In the genomic region with DNA sequence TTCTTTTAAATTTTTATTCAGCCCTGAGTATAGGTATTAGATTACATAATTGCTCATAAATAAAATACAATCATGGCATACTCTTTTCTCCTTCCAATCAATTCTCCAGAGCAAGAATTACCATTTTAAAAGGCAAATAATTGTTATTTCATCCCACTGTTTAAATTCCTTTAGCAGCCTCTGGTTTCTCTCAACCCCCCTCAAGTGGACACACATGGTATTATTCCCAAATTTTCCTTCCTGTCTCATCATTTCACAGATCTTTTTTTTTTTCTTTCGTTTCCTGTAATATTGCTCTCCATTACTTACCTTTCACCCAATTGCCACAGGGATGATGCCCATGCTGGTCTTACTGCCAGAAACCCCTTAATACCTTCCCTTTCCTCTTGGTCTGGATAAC, we compare ENCODE assay signal across 18 cellular contexts.
DNase-seq lines count a peak whose midpoint lies in the region; ATAC-seq and TF ChIP-seq lines count a peak whose summit lies in the region.
"Had no signal": no experiment of that assay in that cellular context is flagged by ENCODE, and none has a peak within 500 bp of the region (broad histone marks: within the 10 kb centered on the region; RNA-seq: fewer than 3 reads in every experiment).

No MANE protein-coding gene starts in this region.

- POLR2A ChIA-PET in A673 (lab: Charles Lee; ENCODE audit: low non-redundant PET) (no interaction called here), PC-9 (lab: Charles Lee; ENCODE audit: unreplicated experiment) (no interaction called here)
- POLR2A ChIA-PET in naive thymus-derived CD4-positive, alpha-beta T cell (lab: Charles Lee), result no interaction called here

- ATAC-seq in HG03520 (IDR thresholded peaks at IDR 0.05; ENCODE audit: unreplicated experiment) (no peak), GM21786 (IDR thresholded peaks at IDR 0.05; ENCODE audit: unreplicated experiment) (no peak)
- no peak for ATAC-seq in naive thymus-derived CD4-positive, alpha-beta T cell
- ATAC-seq: activated CD8-positive, alpha-beta T cell treated with anti-CD3 and anti-CD28 coated beads, Interleukin-2, amount 10 ng/mL, durations not matched to agents 7 days and 5 days; activated naive CD8-positive, alpha-beta T cell treated with anti-CD3 and anti-CD28 coated beads, Interleukin-2, amount 50 U/mL, for 24 hours had no signal

- H3K27ac ChIP-seq in A673 (ENCODE audit: low read depth, low read length, poor library complexity, severe bottlenecking), result no peak overlapping the region
- no peak overlapping the region for H3K27ac ChIP-seq in H9 (ENCODE audit: insufficient read length, low read depth, low read length)
- H3K27ac ChIP-seq in mesenchymal stem cell (ENCODE audit: low read length, poor library complexity, severe bottlenecking), result no peak overlapping the region
- no peak overlapping the region for H3K27ac ChIP-seq in PC-9
- no peak overlapping the region for H3K27ac ChIP-seq in naive thymus-derived CD4-positive, alpha-beta T cell (ENCODE audit: low read depth, low read length)

- H2BK12ac ChIP-seq in H9 (ENCODE audit: insufficient read length, low read depth, low read length) (peak overlapping the region; percentile 96), mesenchymal stem cell (ENCODE audit: low read length in 2 of 2) (peak overlapping the region in 1 of 2 experiments; percentile 87)

- H4K20me1 ChIP-seq in H9 (ENCODE audit: control insufficient read depth, insufficient read depth, insufficient read length) (no peaks in the 10 kb centered on the region), PC-9 (ENCODE audit: insufficient read depth) (no peaks in the 10 kb centered on the region)

- CTCF ChIA-PET in A673 (lab: Charles Lee) (interaction anchor here (1.1 kb wide), 1 partner anchor 134 kb away, joined by 3 read pairs; no protein-coding TSS in a partner anchor), PC-9 (lab: Charles Lee) (no interaction called here)
- CTCF ChIA-PET in naive thymus-derived CD4-positive, alpha-beta T cell (lab: Charles Lee), result no interaction called here

- no peak overlapping the region for H3T11ph ChIP-seq in H9 (ENCODE audit: low read length)

- WGBS in H9 (ENCODE audit: extremely low coverage, insufficient read length, low lambda C conversion rate), result no CpG with 5 or more reads among the region's 1 CpG
- WGBS in mesenchymal stem cell, result 87% methylated on average over 1 of the region's 1 CpG

- H3K4ac ChIP-seq in H9 (ENCODE audit: low read depth, low read length), result no peak overlapping the region
- H3K4ac ChIP-seq in mesenchymal stem cell (ENCODE audit: low read depth in 1 of 2, low read length in 2 of 2), result no peak overlapping the region

- H4K8ac ChIP-seq in H9 (replicated peaks; ENCODE audit: insufficient read length, low read depth, low read length) (no peak overlapping the region), mesenchymal stem cell (ENCODE audit: low read length) (no peak overlapping the region)

- H3K9me3 ChIP-seq in A673 (ENCODE audit: low read depth, low read length, poor library complexity, severe bottlenecking), result no peaks in the 10 kb centered on the region
- H3K9me3 ChIP-seq in H9 (ENCODE audit: control insufficient read depth, low read depth, low read length), result no peaks in the 10 kb centered on the region
- H3K9me3 ChIP-seq in mesenchymal stem cell (ENCODE audit: control insufficient read depth, low read length), result no peaks in the 10 kb centered on the region
- H3K9me3 ChIP-seq in PC-9 (ENCODE audit: insufficient read depth, low read depth), result no peaks in the 10 kb centered on the region
- H3K9me3 ChIP-seq in naive thymus-derived CD4-positive, alpha-beta T cell (ENCODE audit: control insufficient read depth in 2 of 3, low read length in 3 of 3), result no peaks in the 10 kb centered on the region

- H3K79me2 ChIP-seq in H9 (ENCODE audit: insufficient read depth, low read length) (no peaks in the 10 kb centered on the region), PC-9 (ENCODE audit: low read depth) (no peaks in the 10 kb centered on the region)

- H3K27ac Mint-ChIP-seq in H9, result 0 out of 7 replicates have a peak overlapping the region, but pooled peaks of 1 of the 3 experiments have one; percentile 18
- no peak overlapping the region for H3K27ac Mint-ChIP-seq in naive thymus-derived CD4-positive, alpha-beta T cell
- H3K27ac Mint-ChIP-seq: activated CD8-positive, alpha-beta T cell treated with anti-CD3 and anti-CD28 coated beads, Interleukin-2, amount 10 ng/mL, durations not matched to agents 7 days and 5 days; activated naive CD8-positive, alpha-beta T cell treated with anti-CD3 and anti-CD28 coated beads, Interleukin-2, amount 50 U/mL, for 24 hours; activated T-helper 1 cell treated with anti-CD3 and anti-CD28 coated beads, Interleukin-12 subunit alpha, Interleukin-12 subunit beta, Interleukin-2, Interleukin-4 antibody, amounts not matched to agents 30 ng/mL and 10 ng/mL and 1 ng/mL, durations not matched to agents 14 hours and 24 hours and 36 hours; B cell had no signal

- no peak overlapping the region for H2AFZ ChIP-seq in H9 (ENCODE audit: low read length)
- no peak overlapping the region for H2AFZ ChIP-seq in mesenchymal stem cell (ENCODE audit: low read depth, low read length)
- no peak overlapping the region for H2AFZ ChIP-seq in PC-9

- H3K79me1 ChIP-seq in H9 (ENCODE audit: insufficient read depth, low read depth, low read length, poor library complexity, severe bottlenecking) (no peaks in the 10 kb centered on the region), mesenchymal stem cell (replicated peaks; ENCODE audit: low read length, poor library complexity, severe bottlenecking) (no peaks in the 10 kb centered on the region)

- H3K18ac ChIP-seq in H9 (ENCODE audit: insufficient read length, low read depth, low read length) (no peak overlapping the region), mesenchymal stem cell (ENCODE audit: low read depth in 1 of 2, low read length in 2 of 2) (no peak overlapping the region)

- peaks cover 5 to 10% of the 10 kb centered on the region in 2 experiments for H3K4me1 Mint-ChIP-seq in H9
- H3K4me1 Mint-ChIP-seq in naive thymus-derived CD4-positive, alpha-beta T cell, result no peaks in the 10 kb centered on the region
- H3K4me1 Mint-ChIP-seq: activated naive CD8-positive, alpha-beta T cell treated with anti-CD3 and anti-CD28 coated beads, Interleukin-2, amount 50 U/mL, for 24 hours; B cell had no signal

- no peak overlapping the region for H2BK20ac ChIP-seq in H9 (ENCODE audit: low read depth, low read length, poor library complexity, severe bottlenecking)

- H3K14ac ChIP-seq in H9 (ENCODE audit: insufficient read depth, low read length), result no peak overlapping the region
- H3K14ac ChIP-seq in mesenchymal stem cell (ENCODE audit: low read length in 2 of 2), result no peak overlapping the region

- H2BK15ac ChIP-seq in H9 (ENCODE audit: low read depth, low read length) (no peak overlapping the region), mesenchymal stem cell (ENCODE audit: low read depth, poor library complexity, severe bottlenecking) (no peak overlapping the region)

- H3K36me3 ChIP-seq in A673 (ENCODE audit: insufficient read depth, low read length, poor library complexity, severe bottlenecking) (no peaks in the 10 kb centered on the region), mesenchymal stem cell (ENCODE audit: control insufficient read depth in 1 of 2, insufficient read depth in 2 of 2, low read depth in 1 of 2, low read length in 2 of 2) (no peaks in the 10 kb centered on the region), PC-9 (ENCODE audit: low read depth) (no peaks in the 10 kb centered on the region)
- no peaks in the 10 kb centered on the region for H3K36me3 ChIP-seq in naive thymus-derived CD4-positive, alpha-beta T cell (ENCODE audit: control insufficient read depth in 2 of 3, insufficient read depth in 3 of 3, low read length in 3 of 3)

- no peaks in the 10 kb centered on the region for H3K23me2 ChIP-seq in H9 (ENCODE audit: insufficient read length, low read depth, low read length, poor library complexity, severe bottlenecking)

- H3K27me3 Mint-ChIP-seq in H9 (ENCODE audit: low read depth), result no peaks in the 10 kb centered on the region
- no peaks in the 10 kb centered on the region for H3K27me3 Mint-ChIP-seq in naive thymus-derived CD4-positive, alpha-beta T cell
- H3K27me3 Mint-ChIP-seq: activated naive CD8-positive, alpha-beta T cell treated with anti-CD3 and anti-CD28 coated beads, Interleukin-2, amount 50 U/mL, for 24 hours; B cell had no signal

- intact Hi-C loops in A673 (cut with micrococcal nuclease; ENCODE audit: unreplicated experiment) (no loop called here), PC-9 (cut with micrococcal nuclease; ENCODE audit: unreplicated experiment) (no loop called here)
- intact Hi-C loops in naive thymus-derived CD4-positive, alpha-beta T cell (cut with micrococcal nuclease), result no loop called here

- peaks cover 9 to 10% of the 10 kb centered on the region in 2 experiments for H3K9me3 Mint-ChIP-seq in H9
- peaks cover 0 to 19% (median 3%) of the 10 kb centered on the region in 11 donors for H3K9me3 Mint-ChIP-seq in naive thymus-derived CD4-positive, alpha-beta T cell
- H3K9me3 Mint-ChIP-seq: activated T-helper 1 cell treated with anti-CD3 and anti-CD28 coated beads, Interleukin-12 subunit alpha, Interleukin-12 subunit beta, Interleukin-2, Interleukin-4 antibody, amounts not matched to agents 30 ng/mL and 10 ng/mL and 1 ng/mL, durations not matched to agents 14 hours and 24 hours and 36 hours had no signal

- H3K56ac ChIP-seq in H9 (ENCODE audit: insufficient read length, low read depth, low read length), result no peak overlapping the region

- H3K4me2 ChIP-seq in H9 (ENCODE audit: insufficient read depth, insufficient read length, low read length) (no peak overlapping the region), mesenchymal stem cell (ENCODE audit: low read length, poor library complexity, severe bottlenecking) (no peak overlapping the region), PC-9 (no peak overlapping the region)

- H4K91ac ChIP-seq in H9 (ENCODE audit: insufficient read length, low read depth, low read length) (no peak overlapping the region), mesenchymal stem cell (ENCODE audit: low read length) (no peak overlapping the region)

- H3K4me1 ChIP-seq in A673 (ENCODE audit: insufficient read depth, low read length, poor library complexity, severe bottlenecking) (no peaks in the 10 kb centered on the region), H9 (ENCODE audit: insufficient read depth, low read length) (no peaks in the 10 kb centered on the region), mesenchymal stem cell (ENCODE audit: control insufficient read depth, insufficient read depth, low read depth, low read length) (no peaks in the 10 kb centered on the region), PC-9 (replicated peaks; ENCODE audit: insufficient read depth) (no peaks in the 10 kb centered on the region)
- no peaks in the 10 kb centered on the region for H3K4me1 ChIP-seq in naive thymus-derived CD4-positive, alpha-beta T cell (ENCODE audit: control insufficient read depth in 2 of 2, insufficient read depth in 2 of 2, low read length in 2 of 2)

- H3K9me2 ChIP-seq in PC-9 (ENCODE audit: insufficient read depth), result no peaks in the 10 kb centered on the region

- no peak overlapping the region for H3K9ac ChIP-seq in H9 (ENCODE audit: extremely low read depth, insufficient read length, low read length)
- no peak overlapping the region for H3K9ac ChIP-seq in mesenchymal stem cell (ENCODE audit: low read length)

- H2AK5ac ChIP-seq in H9 (ENCODE audit: insufficient read length, low read length) (peak overlapping the region; percentile 83), mesenchymal stem cell (ENCODE audit: low read length, severe bottlenecking) (no peak overlapping the region)

- no TSS peak for BruUV-seq in A673 (replicated peaks; lab: Mats Ljungman, UMichigan)
- no TSS peak for BruUV-seq in PC-9 (replicated peaks; lab: Mats Ljungman, UMichigan)

- H2BK120ac ChIP-seq in H9 (ENCODE audit: low read depth, low read length, poor library complexity, severe bottlenecking) (no peak overlapping the region), mesenchymal stem cell (ENCODE audit: low read depth, low read length) (no peak overlapping the region)

- H3K4me3 Mint-ChIP-seq in H9, result no peak overlapping the region
- H3K4me3 Mint-ChIP-seq in naive thymus-derived CD4-positive, alpha-beta T cell, result no peak overlapping the region
- H3K4me3 Mint-ChIP-seq: activated CD8-positive, alpha-beta T cell treated with anti-CD3 and anti-CD28 coated beads, Interleukin-2, amount 10 ng/mL, durations not matched to agents 7 days and 5 days; activated naive CD8-positive, alpha-beta T cell treated with anti-CD3 and anti-CD28 coated beads, Interleukin-2, amount 50 U/mL, for 24 hours; activated T-helper 1 cell treated with anti-CD3 and anti-CD28 coated beads, Interleukin-12 subunit alpha, Interleukin-12 subunit beta, Interleukin-2, Interleukin-4 antibody, amounts not matched to agents 30 ng/mL and 10 ng/mL and 1 ng/mL, durations not matched to agents 14 hours and 24 hours and 36 hours; B cell had no signal

- H2BK5ac ChIP-seq in H9 (ENCODE audit: insufficient read length, low read length) (no peak overlapping the region), mesenchymal stem cell (ENCODE audit: low read depth, low read length, poor library complexity, severe bottlenecking) (no peak overlapping the region)

- no peak overlapping the region for H3K23ac ChIP-seq in H9 (ENCODE audit: insufficient read length, low read depth, low read length)
- no peak overlapping the region for H3K23ac ChIP-seq in mesenchymal stem cell (ENCODE audit: low read length in 2 of 2)

- DNase-seq in A673 (ENCODE audit: low spot score), result no peak
- DNase-seq in H9, result no peak
- peak; percentile 10 to 39 for DNase-seq in cardiac fibroblast (ENCODE audit: low read depth in 2 of 2)
- DNase-seq in mesenchymal stem cell, result peak; percentile 7
- no peak for DNase-seq in PC-9
- DNase-seq in naive thymus-derived CD4-positive, alpha-beta T cell, result no peak
- DNase-seq: activated CD8-positive, alpha-beta T cell treated with anti-CD3 and anti-CD28 coated beads, Interleukin-2, amount 10 ng/mL, durations not matched to agents 7 days and 5 days; activated naive CD8-positive, alpha-beta T cell treated with anti-CD3 and anti-CD28 coated beads, Interleukin-2, amount 50 U/mL, for 24 hours; cerebellar nuclear complex; head of caudate nucleus; Kasumi-1; NCI-H187 treated with DMSO at 0.1 percent for 48 hours; NCI-H526; RPMI8226 had no signal

- H3F3A ChIP-seq in PC-9 (ENCODE audit: insufficient read depth, low read depth), result no peaks in the 10 kb centered on the region

- H4K5ac ChIP-seq in H9 (ENCODE audit: insufficient read length, low read depth, low read length), result no peak overlapping the region

- TF ChIP-seq CTCF in A673 (conservative IDR thresholded peaks at IDR 0.05; ENCODE audit: low read depth, low read length), result peak; percentile 38; the same call in 1 of the 2 replicates
- TF ChIP-seq CTCF in H9 (conservative IDR thresholded peaks at IDR 0.05), result peak; percentile 66
- TF ChIP-seq CTCF in cardiac fibroblast (IDR thresholded peaks at IDR 0.05; ENCODE audit: low read depth, low read length), result peak; percentile 40
- no peak for TF ChIP-seq CTCF in PC-9 (conservative IDR thresholded peaks at IDR 0.05)

- H3K4me3 ChIP-seq in A673 (ENCODE audit: low read depth, low read length, poor library complexity, severe bottlenecking), result no peak overlapping the region
- H3K4me3 ChIP-seq in cardiac fibroblast (replicated peaks in 1 of 2; ENCODE audit: low read depth in 2 of 2, low read length in 2 of 2), result no peak overlapping the region
- no peak overlapping the region for H3K4me3 ChIP-seq in mesenchymal stem cell (ENCODE audit: insufficient read depth in 1 of 2, low read depth in 1 of 2, low read length in 2 of 2)
- no peak overlapping the region for H3K4me3 ChIP-seq in PC-9
- H3K4me3 ChIP-seq in naive thymus-derived CD4-positive, alpha-beta T cell (ENCODE audit: low read length), result no peak overlapping the region

- peaks cover 8 to 16% (median 9%) of the 10 kb centered on the region in 3 experiments for H3K36me3 Mint-ChIP-seq in H9 (ENCODE audit: insufficient read depth in 1 of 3, low read depth in 3 of 3)
- no peaks in the 10 kb centered on the region for H3K36me3 Mint-ChIP-seq in naive thymus-derived CD4-positive, alpha-beta T cell

- H3K27me3 ChIP-seq in A673 (replicated peaks; ENCODE audit: insufficient read depth, low read depth, low read length, poor library complexity), result no peaks in the 10 kb centered on the region
- no peaks in the 10 kb centered on the region for H3K27me3 ChIP-seq in H9 (ENCODE audit: insufficient read depth, low read length)
- no peaks in the 10 kb centered on the region for H3K27me3 ChIP-seq in mesenchymal stem cell (ENCODE audit: control insufficient read depth in 1 of 2, insufficient read depth in 1 of 2, low read length in 2 of 2)
- H3K27me3 ChIP-seq in PC-9 (ENCODE audit: insufficient read depth, low read depth), result no peaks in the 10 kb centered on the region
- H3K27me3 ChIP-seq in naive thymus-derived CD4-positive, alpha-beta T cell (ENCODE audit: control insufficient read depth in 2 of 2, insufficient read depth in 2 of 2, low read length in 2 of 2), result no peaks in the 10 kb centered on the region

Comparison
In these comparisons a context has a peak if more than half of its experiments do, and no peak if none do; other contexts are left out.
1. DNase-seq: peak in cardiac fibroblast (2 of 2) and mesenchymal stem cell (single experiment); none in A673 (single experiment), H9 (single experiment), PC-9 (0 of 2) and naive thymus-derived CD4-positive, alpha-beta T cell (0 of 9).